Comparison of ENCODE assay signal across 18 cellular contexts in the genomic region with DNA sequence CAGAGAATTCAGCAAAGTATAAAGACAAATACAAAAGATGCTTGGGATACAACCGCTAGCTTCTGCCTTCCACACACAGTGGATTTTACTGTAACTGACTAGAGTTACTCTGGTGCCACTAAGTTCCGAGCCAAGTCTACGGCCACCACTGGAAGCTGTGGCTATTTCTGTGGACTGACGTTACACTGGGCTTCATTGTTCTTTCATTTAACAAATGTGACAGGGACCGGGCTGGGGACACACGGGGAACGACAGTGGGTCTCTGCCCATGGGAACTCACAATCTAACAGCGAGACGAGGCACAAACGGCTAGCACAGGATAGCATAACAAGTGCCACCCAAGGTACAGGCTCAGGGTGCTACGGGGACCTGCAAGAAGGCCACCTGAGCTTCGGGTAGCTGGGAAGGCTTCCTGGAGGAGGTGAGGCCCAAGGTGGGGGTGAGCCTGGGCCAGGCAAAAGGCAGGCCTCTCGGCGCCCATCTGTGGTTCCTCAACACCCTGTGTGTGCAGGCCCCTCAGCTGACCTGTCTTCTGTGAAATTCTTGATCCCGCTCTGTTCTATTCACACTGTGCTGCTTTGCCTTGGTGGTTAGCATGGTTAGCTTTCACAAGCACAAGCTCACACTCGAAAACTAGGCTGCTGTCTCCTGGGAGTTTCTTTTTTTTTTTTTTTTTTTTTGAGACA. TPM values are rescaled to one million over a fixed set of nuclear protein-coding genes. Genes with fewer than 3 reads are reported as not detected.
A peak's percentile ranks its signal among the peaks of the same experiment; 100 is the strongest.
DNase-seq lines count a peak whose midpoint lies in the region; ATAC-seq, FAIRE-seq and TF ChIP-seq lines count a peak whose summit lies in the region.
"Had no signal": no experiment of that assay in that cellular context is flagged by ENCODE, and none has a peak within 500 bp of the region (broad histone marks: within the 10 kb centered on the region; RNA-seq: fewer than 3 reads in every experiment).

No MANE protein-coding gene starts in this region.

- TF ChIP-seq POLR2A in H54 (IDR thresholded peaks at IDR 0.05; ENCODE audit: low read depth, low read length) = no peak

- H3K4me3 Mint-ChIP-seq in stimulated activated naive CD8-positive, alpha-beta T cell treated with anti-CD3 and anti-CD28 coated beads, Interleukin-15, Interleukin-2, amounts not matched to agents 100 ng/mL and 50 ng/mL, for 24 hours = no peak overlapping the region
- H3K4me3 Mint-ChIP-seq: brain; effector memory CD8-positive, alpha-beta T cell; mesothelial cell of epicardium had no signal

- intact Hi-C loops in head of caudate nucleus (cut with DNase I) = no loop called here

- no peak for ATAC-seq in stimulated activated naive CD8-positive, alpha-beta T cell treated with anti-CD3 and anti-CD28 coated beads, Interleukin-15, Interleukin-2, amounts not matched to agents 100 U/mL and 50 U/mL, for 24 hours
- no peak for ATAC-seq in RWPE2 (ENCODE audit: low read depth)
- no peak for ATAC-seq in HG03520 (IDR thresholded peaks at IDR 0.05; ENCODE audit: unreplicated experiment)
- ATAC-seq in HG03460 (IDR thresholded peaks at IDR 0.05; ENCODE audit: unreplicated experiment) = no peak
- ATAC-seq: effector memory CD8-positive, alpha-beta T cell; foreskin keratinocyte had no signal

- H3K27ac ChIP-seq in RWPE2 (ENCODE audit: poor library complexity, severe bottlenecking) (no peak overlapping the region), temporal lobe (ENCODE audit: low read depth, low read length) (peak overlapping the region; percentile 72)
- H3K27ac ChIP-seq: foreskin keratinocyte, ovary, transverse colon had no signal

- no peaks in the 10 kb centered on the region for H3K9me3 Mint-ChIP-seq in stimulated activated naive CD8-positive, alpha-beta T cell treated with anti-CD3 and anti-CD28 coated beads, Interleukin-15, Interleukin-2, amounts not matched to agents 100 ng/mL and 50 ng/mL, for 24 hours
- H3K9me3 Mint-ChIP-seq: effector memory CD8-positive, alpha-beta T cell; mesothelial cell of epicardium had no signal

- peak overlapping the region; percentile 52 for H3K27ac Mint-ChIP-seq in stimulated activated naive CD8-positive, alpha-beta T cell treated with anti-CD3 and anti-CD28 coated beads, Interleukin-15, Interleukin-2, amounts not matched to agents 100 ng/mL and 50 ng/mL, for 24 hours
- H3K27ac Mint-ChIP-seq: mesothelial cell of epicardium had no signal

- no peak overlapping the region for H3K4me3 ChIP-seq in RWPE2 (ENCODE audit: severe bottlenecking)
- H3K4me3 ChIP-seq: ovary, transverse colon had no signal

- no peaks in the 10 kb centered on the region for H3K9me3 ChIP-seq in RWPE2 (ENCODE audit: severe bottlenecking)
- H3K9me3 ChIP-seq: ovary, transverse colon had no signal

- H3K36me3 Mint-ChIP-seq in stimulated activated naive CD8-positive, alpha-beta T cell treated with anti-CD3 and anti-CD28 coated beads, Interleukin-15, Interleukin-2, amounts not matched to agents 100 ng/mL and 50 ng/mL, for 24 hours (ENCODE audit: low read depth) = peaks cover 47% of the 10 kb centered on the region

- FAIRE-seq in H54 (lab: Jason Lieb, UNC) = no peak

- no peaks in the 10 kb centered on the region for H3K4me1 ChIP-seq in RWPE2 (ENCODE audit: insufficient read depth, poor library complexity, severe bottlenecking)
- H3K4me1 ChIP-seq: foreskin keratinocyte had no signal

- H3K27me3 ChIP-seq in RWPE2 (ENCODE audit: insufficient read depth, poor library complexity, severe bottlenecking) = no peaks in the 10 kb centered on the region
- H3K27me3 ChIP-seq: foreskin keratinocyte, ovary, transverse colon had no signal

- H3K36me3 ChIP-seq in RWPE2 (ENCODE audit: low read depth) = peaks cover 31% of the 10 kb centered on the region
- H3K36me3 ChIP-seq: ovary had no signal

- no peak for DNase-seq in stimulated activated naive CD8-positive, alpha-beta T cell treated with anti-CD3 and anti-CD28 coated beads, Interleukin-15, Interleukin-2, amounts not matched to agents 100 U/mL and 50 U/mL, for 24 hours
- DNase-seq in RWPE2 (ENCODE audit: low spot score) (peak; percentile 49), head of caudate nucleus (peak in 23 of 42 donors; percentile 26 to 79 (median 42)), H54 (ENCODE audit: insufficient read length, low spot score) (no peak)
- DNase-seq: activated CD4-positive, alpha-beta T cell treated with anti-CD3 and anti-CD28 coated beads for 48 hours; DMS 273 treated with DMSO at 0.1 percent for 48 hours; effector memory CD8-positive, alpha-beta T cell; foreskin keratinocyte; NCI-H446 treated with DMSO at 0.1 percent for 48 hours; OCI-M1; ovary; transverse colon had no signal

- H3K4me1 Mint-ChIP-seq in stimulated activated naive CD8-positive, alpha-beta T cell treated with anti-CD3 and anti-CD28 coated beads, Interleukin-15, Interleukin-2, amounts not matched to agents 100 ng/mL and 50 ng/mL, for 24 hours (ENCODE audit: low read depth) = peaks cover 77% of the 10 kb centered on the region
- H3K4me1 Mint-ChIP-seq: mesothelial cell of epicardium had no signal

- H3K27me3 Mint-ChIP-seq in stimulated activated naive CD8-positive, alpha-beta T cell treated with anti-CD3 and anti-CD28 coated beads, Interleukin-15, Interleukin-2, amounts not matched to agents 100 ng/mL and 50 ng/mL, for 24 hours = no peaks in the 10 kb centered on the region
- H3K27me3 Mint-ChIP-seq: brain; effector memory CD8-positive, alpha-beta T cell had no signal

- no peak for TF ChIP-seq CTCF in RWPE2 (IDR thresholded peaks at IDR 0.05; ENCODE audit: poor library complexity, severe bottlenecking)

RNA-seq across cellular contexts. Expression of gene IL4I1, which starts 10.3 kb away (rescaled TPM):
- total RNA-seq in temporal lobe = not detected

RNA-seq across cellular contexts. Expression of gene ATF5, which starts 22.0 kb away (rescaled TPM):
- total RNA-seq in temporal lobe = 9.6 TPM

RNA-seq across cellular contexts. Expression of gene NUP62, which starts 22.3 kb away (rescaled TPM):
- 20.9 TPM for total RNA-seq in temporal lobe

RNA-seq across cellular contexts. Expression of gene TBC1D17, which starts 29.5 kb away (rescaled TPM):
- total RNA-seq in temporal lobe = 10.6 TPM

RNA-seq across cellular contexts. Expression of gene AKT1S1, which starts 29.9 kb away (rescaled TPM):
- 2.5 TPM for total RNA-seq in temporal lobe

Comparison
In these comparisons a context has a peak if more than half of its experiments do, and no peak if none do; other contexts are left out.
1. DNase-seq: peak in RWPE2 (single experiment) and head of caudate nucleus (23 of 42); none in stimulated activated naive CD8-positive, alpha-beta T cell treated with anti-CD3 and anti-CD28 coated beads, Interleukin-15, Interleukin-2, amounts not matched to agents 100 U/mL and 50 U/mL, for 24 hours (single experiment) and H54 (single experiment).